Comparison of ENCODE assay signal across 1 cellular context in the genomic region with DNA sequence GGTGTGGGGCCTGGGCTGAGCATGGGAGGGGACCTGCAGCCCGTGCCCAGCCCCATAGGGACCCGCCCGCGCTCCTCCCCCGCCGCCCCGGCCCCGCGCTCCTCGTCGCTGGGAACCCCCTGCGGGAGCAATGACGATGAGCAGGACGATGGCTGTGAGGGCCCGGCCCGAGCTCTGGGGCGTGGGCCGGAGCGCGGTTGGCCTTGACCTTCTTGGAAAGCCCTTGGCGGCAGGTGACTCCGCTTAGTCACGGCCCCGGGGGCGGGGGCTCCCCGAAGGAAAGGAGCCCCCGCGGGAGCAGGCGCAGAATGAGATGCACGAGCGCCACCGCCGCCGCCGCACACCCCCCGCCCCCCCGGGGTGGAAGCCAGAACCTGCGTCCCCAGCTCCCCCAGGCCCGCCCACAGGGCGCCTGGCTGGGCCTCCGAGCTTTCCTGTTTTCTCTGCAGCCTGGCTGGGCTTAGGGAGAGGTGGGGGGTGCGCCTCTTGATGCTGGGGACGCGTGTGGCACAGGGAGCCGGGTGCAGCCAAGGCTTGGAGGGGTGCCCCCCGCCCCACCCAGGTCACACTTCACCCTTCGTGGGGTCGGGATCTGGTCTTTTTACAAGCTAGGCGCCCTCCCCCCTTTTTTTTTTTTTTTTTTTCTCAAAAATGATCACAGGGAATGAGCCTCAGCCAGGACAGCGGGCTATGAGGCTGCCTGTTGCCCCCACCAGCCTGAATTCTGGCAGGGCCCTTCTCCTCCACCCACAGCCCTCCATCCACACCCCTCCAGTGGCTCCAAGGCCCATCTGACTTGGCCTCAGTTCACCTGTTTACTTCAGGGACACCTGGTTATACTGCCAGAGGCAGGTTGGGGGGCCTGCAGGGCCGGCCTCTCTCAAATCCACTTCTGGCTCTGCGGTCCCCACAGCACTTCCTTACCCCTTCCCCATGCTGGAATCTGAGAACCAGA.
TF ChIP-seq lines count a peak whose summit lies in the region.

No MANE protein-coding gene starts in this region.

TF ChIP-seq in HCT116, 20 proteins besides CTCF, POLR2A, EP300 and RAD21 (continued from another document):
- TF ChIP-seq, protein P1, sequence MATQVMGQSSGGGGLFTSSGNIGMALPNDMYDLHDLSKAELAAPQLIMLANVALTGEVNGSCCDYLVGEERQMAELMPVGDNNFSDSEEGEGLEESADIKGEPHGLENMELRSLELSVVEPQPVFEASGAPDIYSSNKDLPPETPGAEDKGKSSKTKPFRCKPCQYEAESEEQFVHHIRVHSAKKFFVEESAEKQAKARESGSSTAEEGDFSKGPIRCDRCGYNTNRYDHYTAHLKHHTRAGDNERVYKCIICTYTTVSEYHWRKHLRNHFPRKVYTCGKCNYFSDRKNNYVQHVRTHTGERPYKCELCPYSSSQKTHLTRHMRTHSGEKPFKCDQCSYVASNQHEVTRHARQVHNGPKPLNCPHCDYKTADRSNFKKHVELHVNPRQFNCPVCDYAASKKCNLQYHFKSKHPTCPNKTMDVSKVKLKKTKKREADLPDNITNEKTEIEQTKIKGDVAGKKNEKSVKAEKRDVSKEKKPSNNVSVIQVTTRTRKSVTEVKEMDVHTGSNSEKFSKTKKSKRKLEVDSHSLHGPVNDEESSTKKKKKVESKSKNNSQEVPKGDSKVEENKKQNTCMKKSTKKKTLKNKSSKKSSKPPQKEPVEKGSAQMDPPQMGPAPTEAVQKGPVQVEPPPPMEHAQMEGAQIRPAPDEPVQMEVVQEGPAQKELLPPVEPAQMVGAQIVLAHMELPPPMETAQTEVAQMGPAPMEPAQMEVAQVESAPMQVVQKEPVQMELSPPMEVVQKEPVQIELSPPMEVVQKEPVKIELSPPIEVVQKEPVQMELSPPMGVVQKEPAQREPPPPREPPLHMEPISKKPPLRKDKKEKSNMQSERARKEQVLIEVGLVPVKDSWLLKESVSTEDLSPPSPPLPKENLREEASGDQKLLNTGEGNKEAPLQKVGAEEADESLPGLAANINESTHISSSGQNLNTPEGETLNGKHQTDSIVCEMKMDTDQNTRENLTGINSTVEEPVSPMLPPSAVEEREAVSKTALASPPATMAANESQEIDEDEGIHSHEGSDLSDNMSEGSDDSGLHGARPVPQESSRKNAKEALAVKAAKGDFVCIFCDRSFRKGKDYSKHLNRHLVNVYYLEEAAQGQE (IDR thresholded peaks at IDR 0.05; ENCODE audit: low read depth) = no peak
- TF ChIP-seq POLR2AphosphoS5 (IDR thresholded peaks at IDR 0.05; ENCODE audit: low read depth, low read length) (no peak), SP1 (IDR thresholded peaks at IDR 0.05; ENCODE audit: low read depth) (no peak; the same call in 1 of the 2 replicates), EZH2 (IDR thresholded peaks at IDR 0.05) (no peak), SIN3A (IDR thresholded peaks at IDR 0.05; ENCODE audit: low read depth) (no peak), ELF1 (IDR thresholded peaks at IDR 0.05; ENCODE audit: borderline replicate concordance, low read depth) (no peak), ZNF274 (IDR thresholded peaks at IDR 0.05; ENCODE audit: low read depth, low read length) (no peak), TCF7L2 (IDR thresholded peaks at IDR 0.05; ENCODE audit: borderline replicate concordance, extremely low read depth, insufficient read depth, insufficient read length) (peak; percentile 41), FOSL1 (IDR thresholded peaks at IDR 0.05; ENCODE audit: low read depth) (no peak), CEBPB (IDR thresholded peaks at IDR 0.05; ENCODE audit: low read depth) (no peak)
- TF ChIP-seq, protein P2, sequence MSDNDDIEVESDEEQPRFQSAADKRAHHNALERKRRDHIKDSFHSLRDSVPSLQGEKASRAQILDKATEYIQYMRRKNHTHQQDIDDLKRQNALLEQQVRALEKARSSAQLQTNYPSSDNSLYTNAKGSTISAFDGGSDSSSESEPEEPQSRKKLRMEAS (IDR thresholded peaks at IDR 0.05) = peak; percentile 46; the same call in 1 of the 2 replicates
- TF ChIP-seq, protein P3, sequence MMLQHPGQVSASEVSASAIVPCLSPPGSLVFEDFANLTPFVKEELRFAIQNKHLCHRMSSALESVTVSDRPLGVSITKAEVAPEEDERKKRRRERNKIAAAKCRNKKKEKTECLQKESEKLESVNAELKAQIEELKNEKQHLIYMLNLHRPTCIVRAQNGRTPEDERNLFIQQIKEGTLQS (IDR thresholded peaks at IDR 0.05) = no peak
- TF ChIP-seq, protein P4, sequence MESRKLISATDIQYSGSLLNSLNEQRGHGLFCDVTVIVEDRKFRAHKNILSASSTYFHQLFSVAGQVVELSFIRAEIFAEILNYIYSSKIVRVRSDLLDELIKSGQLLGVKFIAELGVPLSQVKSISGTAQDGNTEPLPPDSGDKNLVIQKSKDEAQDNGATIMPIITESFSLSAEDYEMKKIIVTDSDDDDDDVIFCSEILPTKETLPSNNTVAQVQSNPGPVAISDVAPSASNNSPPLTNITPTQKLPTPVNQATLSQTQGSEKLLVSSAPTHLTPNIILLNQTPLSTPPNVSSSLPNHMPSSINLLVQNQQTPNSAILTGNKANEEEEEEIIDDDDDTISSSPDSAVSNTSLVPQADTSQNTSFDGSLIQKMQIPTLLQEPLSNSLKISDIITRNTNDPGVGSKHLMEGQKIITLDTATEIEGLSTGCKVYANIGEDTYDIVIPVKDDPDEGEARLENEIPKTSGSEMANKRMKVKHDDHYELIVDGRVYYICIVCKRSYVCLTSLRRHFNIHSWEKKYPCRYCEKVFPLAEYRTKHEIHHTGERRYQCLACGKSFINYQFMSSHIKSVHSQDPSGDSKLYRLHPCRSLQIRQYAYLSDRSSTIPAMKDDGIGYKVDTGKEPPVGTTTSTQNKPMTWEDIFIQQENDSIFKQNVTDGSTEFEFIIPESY (IDR thresholded peaks at IDR 0.05; ENCODE audit: extremely low read depth, insufficient replicate concordance, low read length) = no peak
